In the genomic region with DNA sequence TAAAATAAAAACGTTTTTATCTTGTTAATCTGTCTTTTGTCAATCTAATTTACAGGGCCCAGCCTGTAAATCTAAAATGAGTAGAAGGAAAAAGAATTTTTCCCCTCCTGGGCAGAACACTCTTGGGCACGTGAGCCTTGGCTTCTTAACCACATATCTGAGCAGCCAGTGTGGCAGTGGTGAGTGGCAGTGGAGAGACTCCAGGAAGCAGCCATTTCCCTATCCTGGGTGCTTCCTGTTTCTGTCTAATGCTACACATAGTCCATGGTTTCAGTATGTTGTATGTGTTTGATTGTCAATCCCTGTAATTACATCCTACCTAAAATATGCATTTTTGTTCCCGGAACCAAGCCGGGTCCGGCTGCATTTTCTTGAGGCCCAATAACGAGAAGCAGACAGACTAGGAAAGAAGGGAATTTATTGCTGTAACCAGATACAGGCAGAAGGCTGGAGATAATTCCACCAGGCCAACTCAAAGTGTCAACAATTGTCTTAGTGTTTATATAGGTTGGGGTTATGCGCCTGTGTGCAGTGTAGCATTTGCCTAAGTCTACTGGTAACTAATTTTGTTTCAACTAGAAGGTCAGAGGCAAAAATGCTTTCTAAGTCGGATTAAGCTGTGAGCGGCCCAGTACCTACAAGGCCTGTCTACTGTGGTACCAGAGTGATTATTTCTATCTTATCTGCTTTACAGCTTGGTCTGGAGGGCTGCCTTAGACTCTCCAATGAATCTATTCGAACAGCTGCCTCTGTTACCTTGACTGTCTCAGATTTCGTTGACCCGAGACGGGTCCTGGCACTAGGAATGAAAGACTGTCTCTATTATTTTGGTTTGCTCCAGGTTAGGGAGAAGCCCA, we compare ENCODE assay signal across 10 cellular contexts.
DNase-seq lines count a peak whose midpoint lies in the region; ATAC-seq and TF ChIP-seq lines count a peak whose summit lies in the region.
"Had no signal": no experiment of that assay in that cellular context is flagged by ENCODE, and none has a peak within 500 bp of the region (broad histone marks: within the 10 kb centered on the region; RNA-seq: fewer than 3 reads in every experiment).

No MANE protein-coding gene starts in this region.

- H3K79me2 ChIP-seq in SU-DHL-6 (ENCODE audit: insufficient read depth, low read length) (peaks cover 28% of the 10 kb centered on the region; the same call in 1 of the 2 replicates), hepatocyte (no peaks in the 10 kb centered on the region)

- H3K9me2 ChIP-seq in SU-DHL-6 (replicated peaks; ENCODE audit: insufficient read depth, low read length) (no peaks in the 10 kb centered on the region), hepatocyte (replicated peaks; ENCODE audit: insufficient read depth) (no peaks in the 10 kb centered on the region)

- H3K9ac ChIP-seq in SU-DHL-6 (ENCODE audit: low read length) = peak overlapping the region; percentile 29

- 33% methylated on average over 13 of the region's 13 CpGs for WGBS in hepatocyte (ENCODE audit: low lambda C conversion rate, missing lambda C conversion rate)

- H2AFZ ChIP-seq in SU-DHL-6 (ENCODE audit: low read depth, low read length, severe bottlenecking) (peak overlapping the region; percentile 22), hepatocyte (peak overlapping the region; percentile 61)

- peaks cover 15% of the 10 kb centered on the region for H3K4me1 ChIP-seq in hepatocyte (ENCODE audit: insufficient read depth)
- H3K4me1 ChIP-seq: foreskin keratinocyte had no signal

- DNase-seq in Right ventricle myocardium inferior (ENCODE audit: missing footprints) (no peak), cardiac septum (ENCODE audit: low spot score) (no peak), hepatocyte (ENCODE audit: low spot score) (peak; percentile 18), HuH-7.5 (ENCODE audit: low spot score) (no peak), NCI-H1092 (lab: John Stamatoyannopoulos, UW) (no peak), kidney tubule cell (ENCODE audit: low spot score) (no peak)
- no peak for DNase-seq in stimulated activated CD4-positive, alpha-beta T cell treated with anti-CD3 and anti-CD28 coated beads, Interleukin-4, amount 100 ng/mL, for 1 hour
- DNase-seq: foreskin keratinocyte, NCI-H1930 had no signal

- TF ChIP-seq CTCF in SU-DHL-6 (IDR thresholded peaks at IDR 0.05; ENCODE audit: insufficient read depth, low read length, poor library complexity, severe bottlenecking) (no peak), hepatocyte (IDR thresholded peaks at IDR 0.05; ENCODE audit: poor library complexity) (no peak)

- H3K4me2 ChIP-seq in SU-DHL-6 (ENCODE audit: low read depth, low read length, poor library complexity, severe bottlenecking) (peak overlapping the region; percentile 38), hepatocyte (peak overlapping the region; percentile 16)

- no peak overlapping the region for H3K4me3 ChIP-seq in SU-DHL-6 (ENCODE audit: insufficient read depth, low read length, poor library complexity, severe bottlenecking)
- H3K4me3 ChIP-seq in hepatocyte = no peak overlapping the region

- no peaks in the 10 kb centered on the region for H3K36me3 ChIP-seq in SU-DHL-6 (ENCODE audit: low read length)
- H3K36me3 ChIP-seq in hepatocyte (replicated peaks; ENCODE audit: insufficient read depth, low read depth) = no peaks in the 10 kb centered on the region

- H3K27me3 ChIP-seq in SU-DHL-6 (ENCODE audit: low read length) (no peaks in the 10 kb centered on the region), hepatocyte (no peaks in the 10 kb centered on the region)
- H3K27me3 ChIP-seq: foreskin keratinocyte had no signal

- H3K9me3 ChIP-seq in SU-DHL-6 (ENCODE audit: insufficient read depth, low read length) (no peaks in the 10 kb centered on the region), hepatocyte (ENCODE audit: low read depth) (no peaks in the 10 kb centered on the region)

- H3F3A ChIP-seq in SU-DHL-6 (ENCODE audit: insufficient read depth) = peaks cover 14% of the 10 kb centered on the region

- intact Hi-C loops in Right ventricle myocardium inferior (cut with DNase I) = loop anchor here (5.0 kb wide), 2 partner anchors 59 to 144 kb away; no protein-coding TSS in a partner anchor
- intact Hi-C loops in cardiac septum (cut with DNase I) = loop anchor here (5.0 kb wide), 1 partner anchor 149 kb away; the partner anchor contains the start of gene AMN1

- no peaks in the 10 kb centered on the region for H4K20me1 ChIP-seq in SU-DHL-6 (ENCODE audit: low read depth, low read length)
- H4K20me1 ChIP-seq in hepatocyte (ENCODE audit: insufficient read depth, poor library complexity, severe bottlenecking) = no peaks in the 10 kb centered on the region

- H3K27ac ChIP-seq in SU-DHL-6 (ENCODE audit: low read depth, low read length) = peak overlapping the region; percentile 57
- H3K27ac ChIP-seq in hepatocyte = peak overlapping the region; percentile 76
- H3K27ac ChIP-seq: foreskin keratinocyte had no signal

- ATAC-seq in Right ventricle myocardium inferior = peak; percentile 70
- ATAC-seq: foreskin keratinocyte had no signal
